ENCODE assay signal across 21 cellular contexts in genomic region chr2:237074211-237074993, GRCh38. TPM values are rescaled to one million over a fixed set of nuclear protein-coding genes. Genes with fewer than 3 reads are reported as not detected.
DNase-seq lines count a peak whose midpoint lies in the region; ATAC-seq and TF ChIP-seq lines count a peak whose summit lies in the region.
"Had no signal": no experiment of that assay in that cellular context is flagged by ENCODE, and none has a peak within 500 bp of the region (broad histone marks: within the 10 kb centered on the region; RNA-seq: fewer than 3 reads in every experiment).

No MANE protein-coding gene starts in this region.

- H3K27ac ChIP-seq in ascending aorta = peak overlapping the region; percentile 60 to 70
- H3K27ac ChIP-seq in epithelial cell of prostate = peak overlapping the region; percentile 26
- peak overlapping the region; percentile 21 to 25 for H3K27ac ChIP-seq in left lung
- H3K27ac ChIP-seq: testis, WERI-Rb-1 had no signal

- no peak for DNase-seq in ascending aorta (ENCODE audit: low spot score in 2 of 2)
- DNase-seq in epithelial cell of prostate (ENCODE audit: low read depth, low spot score) = no peak
- no peak for DNase-seq in left lung
- no peak for DNase-seq in AG20443 (ENCODE audit: low spot score)
- no peak for DNase-seq in NCI-H1105 (lab: John Stamatoyannopoulos, UW)
- DNase-seq in NCI-H2029 treated with DMSO at 0.1 percent for 48 hours (lab: John Stamatoyannopoulos, UW) = no peak
- no peak for DNase-seq in NCI-H2107 treated with DMSO at 0.1 percent for 48 hours (lab: John Stamatoyannopoulos, UW; ENCODE audit: unreplicated experiment)
- DNase-seq: AML-193; anterior cingulate cortex; CD4-positive, alpha-beta memory T cell; DMS 273 treated with DMSO at 0.1 percent for 48 hours; kidney; NCI-H1105 treated with DMSO at 0.1 percent for 48 hours; NCI-H2029; NCI-H82; stimulated activated naive B cell treated with anti-CD40 and anti-IgM and Interleukin-4, amounts not matched to agents 10 μg/mL and 1 μg/mL and 100 μg/mL, for 72 hours; testis; WERI-Rb-1 had no signal

- H3K4me3 ChIP-seq in ascending aorta (no peak overlapping the region), left lung (no peak overlapping the region)
- H3K4me3 ChIP-seq: testis had no signal

- intact Hi-C loops in ascending aorta (cut with DNase I) (loop anchor here (10.0 kb wide), 1 partner anchor 1300 kb away; no protein-coding TSS in a partner anchor), left lung (cut with DNase I) (no loop called here)

- H3K27me3 ChIP-seq in ascending aorta (no peaks in the 10 kb centered on the region), left lung (no peaks in the 10 kb centered on the region)
- H3K27me3 ChIP-seq: testis had no signal

- no peaks in the 10 kb centered on the region for H3K36me3 ChIP-seq in ascending aorta
- no peaks in the 10 kb centered on the region for H3K36me3 ChIP-seq in left lung
- H3K36me3 ChIP-seq: WERI-Rb-1 had no signal

- peak; percentile 4 for ATAC-seq in left lung
- ATAC-seq: activated naive CD4-positive, alpha-beta T cell treated with anti-CD3 and anti-CD28 coated beads, Interleukin-2, amount 50 U/mL, for 72 hours; activated T-helper 17 cell treated with anti-CD3 and anti-CD28 coated beads, Interleukin-2, amount 50 U/mL, for 72 hours; esophagus mucosa; stimulated activated naive B cell treated with anti-CD40 and anti-IgM and Interleukin-4, amounts not matched to agents 10 μg/mL and 1 μg/mL and 100 μg/mL, for 72 hours had no signal

- peaks cover 0 to 13% of the 10 kb centered on the region in 2 donors for H3K4me1 ChIP-seq in ascending aorta
- H3K4me1 ChIP-seq in left lung = peaks cover 5 to 26% of the 10 kb centered on the region in 2 donors
- H3K4me1 ChIP-seq: testis had no signal

- TF ChIP-seq CTCF in ascending aorta (IDR thresholded peaks at IDR 0.05) (no peak), left lung (IDR thresholded peaks at IDR 0.05) (no peak)

- H3K9me3 ChIP-seq in ascending aorta (no peaks in the 10 kb centered on the region), left lung (no peaks in the 10 kb centered on the region)
- H3K9me3 ChIP-seq: testis had no signal

RNA-seq across cellular contexts. Expression of gene COPS8, which starts 11.3 kb away (rescaled TPM):
- total RNA-seq in ascending aorta = 16.4 TPM
- total RNA-seq in left lung = 10 to 100 TPM; 44.4 to 47.2 TPM
